In genomic region chr2:112153179-112153490, GRCh38 we compare ENCODE assay signal across 19 cellular contexts. TPM values are rescaled to one million over a fixed set of nuclear protein-coding genes. Genes with fewer than 3 reads are reported as not detected.
DNase-seq lines count a peak whose midpoint lies in the region; ATAC-seq and TF ChIP-seq lines count a peak whose summit lies in the region.
"Had no signal": no experiment of that assay in that cellular context is flagged by ENCODE, and none has a peak within 500 bp of the region (broad histone marks: within the 10 kb centered on the region; RNA-seq: fewer than 3 reads in every experiment).

No MANE protein-coding gene starts in this region.

- H3K4me2 ChIP-seq in BLaER1, result no peak overlapping the region
- H3K4me2 ChIP-seq: neural progenitor cell, smooth muscle cell had no signal

- H3K4me1 ChIP-seq in BLaER1, result peaks cover 86% of the 10 kb centered on the region
- H3K4me1 ChIP-seq: transverse colon had no signal

- no peak for ATAC-seq in left lobe of liver
- ATAC-seq in effector memory CD8-positive, alpha-beta T cell (replicated peaks), result no peak
- ATAC-seq: CD8-positive, alpha-beta T cell had no signal

- H3K4me3 ChIP-seq in BLaER1, result no peak overlapping the region
- H3K4me3 ChIP-seq in skin epidermis, result no peak overlapping the region
- H3K4me3 ChIP-seq: neural progenitor cell, smooth muscle cell, transverse colon had no signal

- CTCF ChIA-PET in HEK293T (lab: Yijun Ruan, JAX), result no interaction called here

- no peak overlapping the region for H3K9ac ChIP-seq in BLaER1
- H3K9ac ChIP-seq: neural progenitor cell had no signal

- peak overlapping the region in 1 of 2 donors; percentile 41 for H3K27ac Mint-ChIP-seq in effector memory CD8-positive, alpha-beta T cell
- H3K27ac Mint-ChIP-seq: activated naive CD8-positive, alpha-beta T cell treated with anti-CD3 and anti-CD28 coated beads, Interleukin-2, amount 10 ng/mL, durations not matched to agents 7 days and 5 days; neural progenitor cell had no signal

- H3K36me3 ChIP-seq in BLaER1, result no peaks in the 10 kb centered on the region
- H3K36me3 ChIP-seq: neural progenitor cell, transverse colon had no signal

- H3K27ac ChIP-seq in BLaER1 (peak overlapping the region; percentile 97), skin epidermis (peak overlapping the region in 12 of 21 experiments; percentile 6 to 85 (median 31))
- H3K27ac ChIP-seq: neural progenitor cell, transverse colon had no signal

- POLR2A ChIA-PET in HEK293T (lab: Yijun Ruan, JAX), result no interaction called here

- H3K27me3 ChIP-seq in BLaER1, result no peaks in the 10 kb centered on the region
- H3K27me3 ChIP-seq: neural progenitor cell, transverse colon had no signal

- H3K36me3 Mint-ChIP-seq in effector memory CD8-positive, alpha-beta T cell (ENCODE audit: insufficient read depth), result no peaks in the 10 kb centered on the region
- H3K36me3 Mint-ChIP-seq: activated naive CD8-positive, alpha-beta T cell treated with anti-CD3 and anti-CD28 coated beads, Interleukin-2, amount 10 ng/mL, durations not matched to agents 7 days and 5 days; CD8-positive, alpha-beta T cell had no signal

- H3K9me3 Mint-ChIP-seq in effector memory CD8-positive, alpha-beta T cell, result no peaks in the 10 kb centered on the region
- H3K9me3 Mint-ChIP-seq: activated naive CD8-positive, alpha-beta T cell treated with anti-CD3 and anti-CD28 coated beads, Interleukin-2, amount 10 ng/mL, durations not matched to agents 7 days and 5 days; CD8-positive, alpha-beta T cell; neural progenitor cell had no signal

- H3K27me3 Mint-ChIP-seq in effector memory CD8-positive, alpha-beta T cell, result peaks cover 0 to 19% of the 10 kb centered on the region in 2 donors

- DNase-seq in LHCN-M2 (ENCODE audit: low read depth) (peak; percentile 64), left lobe of liver (ENCODE audit: low spot score) (peak; percentile 11), HEK293T (ENCODE audit: extremely low spot score) (no peak), mucosa of gallbladder (ENCODE audit: low spot score) (no peak), DMS79 treated with DMSO at 0.1 percent for 48 hours (lab: John Stamatoyannopoulos, UW) (no peak)
- DNase-seq in effector memory CD8-positive, alpha-beta T cell, result no peak
- DNase-seq: activated naive CD8-positive, alpha-beta T cell treated with anti-CD3 and anti-CD28 coated beads, Interleukin-2, amount 10 ng/mL, durations not matched to agents 7 days and 5 days; dermis blood vessel endothelial cell; erythroblast; islet precursor cell; mesendoderm; RPMI8226; transverse colon had no signal

- H3K9me3 ChIP-seq in BLaER1, result no peaks in the 10 kb centered on the region
- H3K9me3 ChIP-seq: transverse colon had no signal

- no peak overlapping the region for H3K4me3 Mint-ChIP-seq in effector memory CD8-positive, alpha-beta T cell
- H3K4me3 Mint-ChIP-seq: activated naive CD8-positive, alpha-beta T cell treated with anti-CD3 and anti-CD28 coated beads, Interleukin-2, amount 10 ng/mL, durations not matched to agents 7 days and 5 days; CD8-positive, alpha-beta T cell; neural progenitor cell had no signal

- peaks cover 15 to 20% of the 10 kb centered on the region in 2 donors for H3K4me1 Mint-ChIP-seq in effector memory CD8-positive, alpha-beta T cell (ENCODE audit: low read depth in 2 of 2)

- no peaks in the 10 kb centered on the region for H4K20me1 ChIP-seq in BLaER1

TF ChIP-seq in HEK293T, 16 proteins besides CTCF, POLR2A, EP300 and RAD21:
- TF ChIP-seq CTBP1 (IDR thresholded peaks at IDR 0.05; ENCODE audit: borderline replicate concordance), result no peak
- no peak for TF ChIP-seq HDGF (IDR thresholded peaks at IDR 0.05; ENCODE audit: borderline replicate concordance)
- TF ChIP-seq LEF1 (IDR thresholded peaks at IDR 0.05; ENCODE audit: borderline replicate concordance), result no peak
- no peak for TF ChIP-seq SP1 (IDR thresholded peaks at IDR 0.05)
- TF ChIP-seq NFRKB (IDR thresholded peaks at IDR 0.05), result no peak
- TF ChIP-seq TARDBP (IDR thresholded peaks at IDR 0.05), result no peak
- TF ChIP-seq PKNOX1 (IDR thresholded peaks at IDR 0.05), result no peak
- no peak for TF ChIP-seq ELF4 (IDR thresholded peaks at IDR 0.05)
- TF ChIP-seq ZNF384 (IDR thresholded peaks at IDR 0.05), result no peak
- TF ChIP-seq FOXK2 (IDR thresholded peaks at IDR 0.05), result no peak
- TF ChIP-seq FOXA1 (IDR thresholded peaks at IDR 0.05), result no peak
- no peak for TF ChIP-seq L3MBTL2 (conservative IDR thresholded peaks at IDR 0.05)
- no peak for TF ChIP-seq SUZ12 (IDR thresholded peaks at IDR 0.05)
- no peak for TF ChIP-seq FOXM1 (IDR thresholded peaks at IDR 0.05; ENCODE audit: borderline replicate concordance)
- no peak for TF ChIP-seq ARNT (IDR thresholded peaks at IDR 0.05)
- no peak for TF ChIP-seq BHLHE40 (IDR thresholded peaks at IDR 0.05; ENCODE audit: borderline replicate concordance)

RNA-seq across cellular contexts. Expression of gene FBLN7, which starts 14.9 kb away (rescaled TPM):
- total RNA-seq in LHCN-M2 (2014; rRNA removed) (4.4 and 5.1 TPM in 2 replicates), left lobe of liver (5.1 TPM), mucosa of gallbladder (2.9 TPM)
- 7.3 TPM for polyA plus RNA-seq in LHCN-M2 (2012)
- total RNA-seq: Daoy had no signal

Comparison
In these comparisons a context has a peak if more than half of its experiments do, and no peak if none do; other contexts are left out.
1. DNase-seq: peak in LHCN-M2 (single experiment) and left lobe of liver (single experiment); none in HEK293T (single experiment), mucosa of gallbladder (single experiment), effector memory CD8-positive, alpha-beta T cell (0 of 3) and DMS79 treated with DMSO at 0.1 percent for 48 hours (single experiment).